In the genomic region with DNA sequence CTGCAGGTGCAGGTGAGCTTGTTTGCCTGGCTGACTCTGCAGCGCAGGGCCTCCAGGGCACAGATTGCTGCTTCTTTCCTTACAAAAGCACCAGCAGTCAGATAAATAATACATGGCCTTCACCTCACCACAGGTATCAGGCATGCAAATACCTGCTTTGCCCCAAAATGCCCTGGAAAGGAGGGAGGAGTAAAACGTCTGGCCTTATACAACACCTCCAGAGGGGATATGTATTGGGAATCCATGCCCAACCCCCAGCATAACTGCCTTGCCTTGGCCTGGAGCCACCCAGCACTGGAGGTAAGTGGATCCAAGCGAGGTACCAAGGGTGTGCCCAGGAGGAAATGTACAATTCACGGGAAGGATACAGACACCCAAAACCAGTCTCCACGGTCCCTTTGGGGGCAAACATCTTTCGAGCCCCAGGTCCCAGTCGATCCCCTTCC, we compare ENCODE assay signal across 8 cellular contexts. TPM values are rescaled to one million over a fixed set of nuclear protein-coding genes. Genes with fewer than 3 reads are reported as not detected.
DNase-seq lines count a peak whose midpoint lies in the region; ATAC-seq and TF ChIP-seq lines count a peak whose summit lies in the region.

No MANE protein-coding gene starts in this region.

- H3K9me3 ChIP-seq in mucosa of descending colon: no peaks in the 10 kb centered on the region

- ATAC-seq in activated CD4-positive, alpha-beta T cell treated with anti-CD3 and anti-CD28 coated beads for 36 hours: no peak
- ATAC-seq in mucosa of descending colon (peak; percentile 72), GM18511 (IDR thresholded peaks at IDR 0.05; ENCODE audit: unreplicated experiment) (no peak), GM19452 (IDR thresholded peaks at IDR 0.05; ENCODE audit: unreplicated experiment) (no peak)

- peak overlapping the region; percentile 45 for H3K27ac Mint-ChIP-seq in activated CD4-positive, alpha-beta T cell treated with anti-CD3 and anti-CD28 coated beads for 36 hours
- H3K27ac Mint-ChIP-seq in dendritic cell treated with granulocyte-macrophage colony-stimulating factor and Interleukin-4, amounts not matched to agents 40 ng/mL and 50 ng/mL, for 4 days: peak overlapping the region; percentile 90

- POLR2A ChIA-PET in activated CD4-positive, alpha-beta T cell treated with anti-CD3 and anti-CD28 coated beads for 36 hours (lab: Charles Lee): no interaction called here

- no peaks in the 10 kb centered on the region for H3K36me3 ChIP-seq in mucosa of descending colon (ENCODE audit: low read depth)

- no peaks in the 10 kb centered on the region for H3K27me3 Mint-ChIP-seq in activated CD4-positive, alpha-beta T cell treated with anti-CD3 and anti-CD28 coated beads for 36 hours
- peaks cover 26% of the 10 kb centered on the region for H3K27me3 Mint-ChIP-seq in dendritic cell treated with granulocyte-macrophage colony-stimulating factor and Interleukin-4, amounts not matched to agents 40 ng/mL and 50 ng/mL, for 4 days

- peak; percentile 17 for DNase-seq in activated CD4-positive, alpha-beta T cell treated with anti-CD3 and anti-CD28 coated beads for 36 hours
- no peak for DNase-seq in activated CD4-positive, alpha-beta T cell treated with anti-CD3 and anti-CD28 coated beads, Interleukin-2, amount 50 U/mL, for 4 hours
- DNase-seq in NCI-H748 (lab: John Stamatoyannopoulos, UW; ENCODE audit: unreplicated experiment) (peak; percentile 70), mucosa of descending colon (peak in 2 of 3 donors; percentile 75 to 77), DMS114 treated with DMSO at 0.1 percent for 48 hours (lab: John Stamatoyannopoulos, UW; ENCODE audit: unreplicated experiment) (no peak)

- H3K4me1 ChIP-seq in mucosa of descending colon (ENCODE audit: low read depth): peaks cover 9% of the 10 kb centered on the region

- no peak for TF ChIP-seq CTCF in mucosa of descending colon (IDR thresholded peaks at IDR 0.05)

- intact Hi-C loops in activated CD4-positive, alpha-beta T cell treated with anti-CD3 and anti-CD28 coated beads for 36 hours (cut with DNase I, micrococcal nuclease): loop anchor here (1.0 to 5.0 kb wide), 5 partner anchors 69 to 385 kb away; a partner anchor contains a TSS
- intact Hi-C loops in dendritic cell treated with granulocyte-macrophage colony-stimulating factor and Interleukin-4, amounts not matched to agents 40 ng/mL and 50 ng/mL, for 4 days (cut with micrococcal nuclease): loop anchor here (2.0 kb wide), 1 partner anchor 45 kb away; a partner anchor contains a TSS
- intact Hi-C loops in mucosa of descending colon (cut with DNase I, micrococcal nuclease): no loop called here

- no peaks in the 10 kb centered on the region for H3K9me3 Mint-ChIP-seq in activated CD4-positive, alpha-beta T cell treated with anti-CD3 and anti-CD28 coated beads for 36 hours (ENCODE audit: low read depth)
- no peaks in the 10 kb centered on the region for H3K9me3 Mint-ChIP-seq in dendritic cell treated with granulocyte-macrophage colony-stimulating factor and Interleukin-4, amounts not matched to agents 40 ng/mL and 50 ng/mL, for 4 days

- H3K4me3 Mint-ChIP-seq in activated CD4-positive, alpha-beta T cell treated with anti-CD3 and anti-CD28 coated beads for 36 hours: peak overlapping the region; percentile 79
- peak overlapping the region; percentile 89 for H3K4me3 Mint-ChIP-seq in dendritic cell treated with granulocyte-macrophage colony-stimulating factor and Interleukin-4, amounts not matched to agents 40 ng/mL and 50 ng/mL, for 4 days

- H3K36me3 Mint-ChIP-seq in activated CD4-positive, alpha-beta T cell treated with anti-CD3 and anti-CD28 coated beads for 36 hours (ENCODE audit: low read depth): peaks cover 3% of the 10 kb centered on the region
- H3K36me3 Mint-ChIP-seq in dendritic cell treated with granulocyte-macrophage colony-stimulating factor and Interleukin-4, amounts not matched to agents 40 ng/mL and 50 ng/mL, for 4 days (ENCODE audit: low read depth): peaks cover 5% of the 10 kb centered on the region

- H3K4me1 Mint-ChIP-seq in activated CD4-positive, alpha-beta T cell treated with anti-CD3 and anti-CD28 coated beads for 36 hours: peaks cover 40% of the 10 kb centered on the region
- peaks cover 60% of the 10 kb centered on the region for H3K4me1 Mint-ChIP-seq in dendritic cell treated with granulocyte-macrophage colony-stimulating factor and Interleukin-4, amounts not matched to agents 40 ng/mL and 50 ng/mL, for 4 days (ENCODE audit: low read depth)

- CTCF ChIA-PET in activated CD4-positive, alpha-beta T cell treated with anti-CD3 and anti-CD28 coated beads for 36 hours (lab: Charles Lee): interaction anchor here (0.9 to 1.3 kb wide), 2 partner anchors 410 kb away, joined by 3 to 4 read pairs; a partner anchor contains a TSS

- peak overlapping the region; percentile 54 for H3K4me3 ChIP-seq in mucosa of descending colon

RNA-seq across cellular contexts. Expression of a gene that starts 0.9 kb away (rescaled TPM):
- 10 to 100 TPM; 16.0 to 19.8 TPM for total RNA-seq in activated CD4-positive, alpha-beta T cell treated with anti-CD3 and anti-CD28 coated beads for 36 hours
- 10 to 100 TPM; 35.9 to 63.1 (median 38.2) TPM for total RNA-seq in mucosa of descending colon

RNA-seq across cellular contexts. Expression of a gene that starts 45.3 kb away (rescaled TPM):
- total RNA-seq in activated CD4-positive, alpha-beta T cell treated with anti-CD3 and anti-CD28 coated beads for 36 hours: 100 to 1,000 TPM; 117 to 145 TPM
- total RNA-seq in mucosa of descending colon: 100 to 1,000 TPM in 1 of 3 donors, 10 to 100 TPM in 2; 87.8 to 100 (median 89.8) TPM

Comparison
In these comparisons a context has a peak if more than half of its experiments do, and no peak if none do; other contexts are left out.
1. DNase-seq: peak in activated CD4-positive, alpha-beta T cell treated with anti-CD3 and anti-CD28 coated beads for 36 hours (single experiment), NCI-H748 (single experiment) and mucosa of descending colon (2 of 3); none in activated CD4-positive, alpha-beta T cell treated with anti-CD3 and anti-CD28 coated beads, Interleukin-2, amount 50 U/mL, for 4 hours (0 of 2) and DMS114 treated with DMSO at 0.1 percent for 48 hours (single experiment).
2. intact Hi-C loops: an anchor here in activated CD4-positive, alpha-beta T cell treated with anti-CD3 and anti-CD28 coated beads for 36 hours (1.0 to 5.0 kb wide) and dendritic cell treated with granulocyte-macrophage colony-stimulating factor and Interleukin-4, amounts not matched to agents 40 ng/mL and 50 ng/mL, for 4 days (2.0 kb wide); none called in mucosa of descending colon.